ENCODE assay signal across 10 cellular contexts in genomic region chr1:226764533-226764932, GRCh38. TPM values are rescaled to one million over a fixed set of nuclear protein-coding genes. Genes with fewer than 3 reads are reported as not detected.
DNase-seq lines count a peak whose midpoint lies in the region; ATAC-seq and TF ChIP-seq lines count a peak whose summit lies in the region.
"Had no signal": no experiment of that assay in that cellular context is flagged by ENCODE, and none has a peak within 500 bp of the region (broad histone marks: within the 10 kb centered on the region; RNA-seq: fewer than 3 reads in every experiment).

No MANE protein-coding gene starts in this region.

- ATAC-seq in HG02981 (IDR thresholded peaks at IDR 0.05; ENCODE audit: unreplicated experiment), result peak; percentile 72
- ATAC-seq in WTC11, result no peak
- no peak for ATAC-seq in Right ventricle myocardium inferior

- TF ChIP-seq CTCF in GM12864 (IDR thresholded peaks at IDR 0.05; ENCODE audit: low read depth, low read length, missing control alignments) (no peak), WTC11 (IDR thresholded peaks at IDR 0.05) (no peak), tibial nerve (IDR thresholded peaks at IDR 0.05) (no peak), ascending aorta (IDR thresholded peaks at IDR 0.05) (no peak)

- H3K4me3 ChIP-seq in GM12864 (ENCODE audit: low read depth, low read length) (no peak overlapping the region), tibial nerve (no peak overlapping the region), ascending aorta (no peak overlapping the region)
- H3K4me3 ChIP-seq: lung had no signal

- POLR2A ChIA-PET in WTC11 (lab: Charles Lee), result interaction anchor here (1.2 kb wide), 1 partner anchor 57 kb away, joined by 3 read pairs; no protein-coding TSS in a partner anchor

- peaks cover 43% of the 10 kb centered on the region for H3K4me1 Mint-ChIP-seq in WTC11

- H3K36me3 ChIP-seq in tibial nerve (no peaks in the 10 kb centered on the region), ascending aorta (no peaks in the 10 kb centered on the region)

- no peaks in the 10 kb centered on the region for H3K9me3 ChIP-seq in tibial nerve
- no peaks in the 10 kb centered on the region for H3K9me3 ChIP-seq in ascending aorta

- H3K27me3 ChIP-seq in tibial nerve (no peaks in the 10 kb centered on the region), ascending aorta (no peaks in the 10 kb centered on the region)

- H3K27ac ChIP-seq in tibial nerve (no peak overlapping the region), ascending aorta (no peak overlapping the region)

- no peaks in the 10 kb centered on the region for H3K36me3 Mint-ChIP-seq in WTC11

- H3K4me3 Mint-ChIP-seq in WTC11, result no peak overlapping the region

- H3K27ac Mint-ChIP-seq in WTC11, result peak overlapping the region; percentile 11

- TF ChIP-seq EP300 in tibial nerve (IDR thresholded peaks at IDR 0.05), result no peak

- no peak for TF ChIP-seq POLR2A in tibial nerve (IDR thresholded peaks at IDR 0.05)

- CTCF ChIA-PET in WTC11 (lab: Charles Lee), result interaction anchor here (0.6 to 1.7 kb wide), 3 partner anchors 47 to 138 kb away, joined by 3 to 5 read pairs (median 4); no protein-coding TSS in a partner anchor

- H3K9me3 Mint-ChIP-seq in WTC11, result no peaks in the 10 kb centered on the region

- DNase-seq in GM12864 (ENCODE audit: low read depth) (peak; percentile 85), GM19240 (ENCODE audit: insufficient read length, low spot score) (peak; percentile 55), WTC11 (ENCODE audit: low spot score) (no peak), SK-N-DZ (ENCODE audit: low spot score) (no peak), Right ventricle myocardium inferior (ENCODE audit: missing footprints) (no peak), tibial nerve (ENCODE audit: low spot score in 2 of 2) (no peak), ascending aorta (ENCODE audit: low spot score in 2 of 2) (no peak)
- DNase-seq: small intestine had no signal

- WGBS in tibial nerve, 2 donors, result 87 to 96% methylated on average over 2 of the region's 2 CpGs

- no peaks in the 10 kb centered on the region for H3K4me1 ChIP-seq in tibial nerve
- no peaks in the 10 kb centered on the region for H3K4me1 ChIP-seq in ascending aorta

- intact Hi-C loops in Right ventricle myocardium inferior (cut with DNase I) (no loop called here), ascending aorta (cut with DNase I) (no loop called here)

- H3K27me3 Mint-ChIP-seq in WTC11 (ENCODE audit: low read depth), result no peaks in the 10 kb centered on the region

TF ChIP-seq in WTC11, 78 proteins besides CTCF, POLR2A, EP300 and RAD21:
- no peak for TF ChIP-seq SMAD4 (CRISPR knock-in tag; IDR thresholded peaks at IDR 0.05)
- no peak for TF ChIP-seq PRRX2 (CRISPR knock-in tag; IDR thresholded peaks at IDR 0.05)
- no peak for TF ChIP-seq FOXK1 (CRISPR knock-in tag; IDR thresholded peaks at IDR 0.05)
- no peak for TF ChIP-seq ESRRA (CRISPR knock-in tag; IDR thresholded peaks at IDR 0.05; ENCODE audit: borderline replicate concordance)
- no peak for TF ChIP-seq SOX15 (CRISPR knock-in tag; IDR thresholded peaks at IDR 0.05)
- no peak for TF ChIP-seq OVOL2 (CRISPR knock-in tag; IDR thresholded peaks at IDR 0.05; ENCODE audit: borderline replicate concordance)
- no peak for TF ChIP-seq SMAD3 (CRISPR knock-in tag; IDR thresholded peaks at IDR 0.05; ENCODE audit: borderline replicate concordance)
- TF ChIP-seq GRHL2 (CRISPR knock-in tag; IDR thresholded peaks at IDR 0.05; ENCODE audit: insufficient replicate concordance, severe bottlenecking), result no peak
- TF ChIP-seq NFATC4 (CRISPR knock-in tag; IDR thresholded peaks at IDR 0.05), result no peak
- TF ChIP-seq ZNF532 (CRISPR knock-in tag; IDR thresholded peaks at IDR 0.05; ENCODE audit: borderline replicate concordance), result no peak
- TF ChIP-seq RELA (CRISPR knock-in tag; IDR thresholded peaks at IDR 0.05; ENCODE audit: borderline replicate concordance), result no peak

RNA-seq across cellular contexts. Expression of gene ITPKB, which starts 25.5 kb away (rescaled TPM):
- total RNA-seq in WTC11 (2021) (13.1 to 15.6 TPM (median 13.5 TPM) in 3 replicates), Right ventricle myocardium inferior (24.8 TPM), tibial nerve (10 to 100 TPM; 49.2 to 82.0 (median 52.7) TPM), ascending aorta (27.5 TPM)
- not detected in 2 replicates for polyA plus RNA-seq in SK-N-DZ (2014; cell fraction: cytosol; rRNA removed)
- not detected in 2 replicates for polyA plus RNA-seq in SK-N-DZ (2014; cell fraction: nucleus; rRNA removed)

Comparison
In these comparisons a context has a peak if more than half of its experiments do, and no peak if none do; other contexts are left out.
1. DNase-seq: peak in GM12864 (single experiment) and GM19240 (single experiment); none in WTC11 (single experiment), SK-N-DZ (single experiment), Right ventricle myocardium inferior (single experiment), tibial nerve (0 of 2) and ascending aorta (0 of 2).